ENCODE assay signal across 9 cellular contexts in the genomic region with DNA sequence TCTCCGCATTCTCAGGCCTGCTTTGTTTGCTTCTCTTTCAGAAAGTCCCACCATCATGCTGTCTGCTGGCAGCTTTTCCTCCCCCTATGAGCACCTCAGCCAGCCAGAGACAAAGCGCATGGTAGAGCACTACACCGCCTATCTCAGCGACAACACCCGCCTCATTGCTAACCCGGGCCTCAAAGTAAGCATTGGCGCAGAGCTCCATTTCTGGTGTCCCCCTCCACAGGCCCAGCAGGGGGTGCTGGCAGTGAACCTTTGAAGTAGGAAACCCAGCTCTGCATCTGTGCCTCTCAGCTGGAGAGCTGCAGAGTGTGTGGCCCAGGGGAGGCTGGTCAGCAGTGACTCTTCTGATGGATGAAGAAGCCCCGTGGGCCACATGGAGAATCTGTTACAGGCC.
A peak's percentile ranks its signal among the peaks of the same experiment; 100 is the strongest.
DNase-seq lines count a peak whose midpoint lies in the region; ATAC-seq, FAIRE-seq and TF ChIP-seq lines count a peak whose summit lies in the region.
"Had no signal": no experiment of that assay in that cellular context is flagged by ENCODE, and none has a peak within 500 bp of the region (broad histone marks: within the 10 kb centered on the region; RNA-seq: fewer than 3 reads in every experiment).

No MANE protein-coding gene starts in this region.

- RAD21 ChIA-PET in HCT116 (lab: Charles Lee; ENCODE audit: low non-redundant PET in 1 of 2, low total read pairs in 2 of 2, uncharacterized antibody in 2 of 2, unreplicated experiment in 2 of 2) = no interaction called here

- H3K4me1 ChIP-seq in HCT116 (ENCODE audit: control insufficient read depth in 1 of 2, insufficient read depth in 2 of 2, low read length in 2 of 2) = no peaks in the 10 kb centered on the region
- no peaks in the 10 kb centered on the region for H3K4me1 ChIP-seq in keratinocyte (ENCODE audit: control insufficient read depth, extremely low read depth, insufficient read depth, low read length)

- H2AFZ ChIP-seq in HCT116 (ENCODE audit: low read depth, low read length, poor library complexity, severe bottlenecking) (no peak overlapping the region), keratinocyte (ENCODE audit: control insufficient read depth, low read length) (no peak overlapping the region)

- H3K4me3 ChIP-seq in HCT116 (replicated peaks in 1 of 2; ENCODE audit: low read depth in 1 of 2, low read length in 2 of 2) = no peak overlapping the region
- H3K4me3 ChIP-seq in WERI-Rb-1 (ENCODE audit: low read depth, low read length) = no peak overlapping the region
- H3K4me3 ChIP-seq in keratinocyte (ENCODE audit: control insufficient read depth in 2 of 3, extremely low read depth in 1 of 3, insufficient read depth in 2 of 3, low read depth in 1 of 3, low read length in 3 of 3) = no peak overlapping the region

- H4K20me1 ChIP-seq in HCT116 (ENCODE audit: insufficient read depth) (no peaks in the 10 kb centered on the region), keratinocyte (ENCODE audit: control insufficient read depth, extremely low read depth, insufficient read depth, low read length) (no peaks in the 10 kb centered on the region)

- TF ChIP-seq RAD21 in HCT116 (IDR thresholded peaks at IDR 0.05; ENCODE audit: low read depth) = peak; percentile 27; the same call in 1 of the 2 replicates

- no TSS peak for BruUV-seq in HCT116 (replicated peaks; lab: Mats Ljungman, UMichigan)

- FAIRE-seq in keratinocyte (lab: Jason Lieb, UNC) = no peak

- H3K36me3 ChIP-seq in HCT116 (ENCODE audit: control insufficient read depth in 1 of 2, insufficient read depth in 2 of 2, low read length in 2 of 2) (no peaks in the 10 kb centered on the region), WERI-Rb-1 (peaks cover 5% of the 10 kb centered on the region; the same call in 1 of the 2 replicates), keratinocyte (ENCODE audit: control insufficient read depth in 2 of 2, extremely low read depth in 1 of 2, insufficient read depth in 2 of 2, low read length in 2 of 2) (no peaks in the 10 kb centered on the region)

- H3K9ac ChIP-seq in HCT116 (ENCODE audit: low read length) (no peak overlapping the region), keratinocyte (ENCODE audit: control insufficient read depth, extremely low read depth, insufficient read depth, low read length) (no peak overlapping the region)

- CTCF ChIA-PET in HCT116 (lab: Charles Lee) = interaction anchor here (0.7 to 1.3 kb wide), 8 partner anchors 8 to 396 kb away, joined by 3 to 6 read pairs (median 3); no protein-coding TSS in a partner anchor

- H3K9me2 ChIP-seq in HCT116 (ENCODE audit: insufficient read depth) = no peaks in the 10 kb centered on the region

- ATAC-seq in HCT116 (peak; percentile 74), GM19023 (IDR thresholded peaks at IDR 0.05; ENCODE audit: unreplicated experiment) (no peak)

- H3K4me2 ChIP-seq in HCT116 (ENCODE audit: low read length) (no peak overlapping the region), keratinocyte (ENCODE audit: control insufficient read depth, extremely low read depth, insufficient read depth, low read depth, low read length) (no peak overlapping the region)

- DNase-seq in EL (peak; percentile 9), HCT116 (ENCODE audit: low read depth, low spot score) (no peak), WERI-Rb-1 (peak; percentile 25), keratinocyte (ENCODE audit: low read depth, low spot score) (no peak), NCI-H2227 treated with DMSO at 0.1 percent for 48 hours (lab: John Stamatoyannopoulos, UW) (no peak), HPDE6-E6E7 (ENCODE audit: extremely low spot score) (no peak), activated gamma-delta T cell (lab: John Stamatoyannopoulos, UW) (no peak)
- DNase-seq: NCI-H2107 had no signal

- H3K9me3 ChIP-seq in HCT116 (ENCODE audit: control insufficient read depth in 1 of 2, insufficient read depth in 1 of 2, low read depth in 1 of 2, low read length in 2 of 2) = no peaks in the 10 kb centered on the region
- H3K9me3 ChIP-seq in WERI-Rb-1 (ENCODE audit: severe bottlenecking) = no peaks in the 10 kb centered on the region
- H3K9me3 ChIP-seq in keratinocyte (ENCODE audit: control insufficient read depth, low read depth, low read length) = no peaks in the 10 kb centered on the region

- H3K79me2 ChIP-seq in HCT116 (ENCODE audit: insufficient read depth, low read length) (no peaks in the 10 kb centered on the region), keratinocyte (ENCODE audit: control insufficient read depth, insufficient read depth, low read length) (no peaks in the 10 kb centered on the region)

- POLR2A ChIA-PET in HCT116 (lab: Charles Lee) = no interaction called here

- H3K27me3 ChIP-seq in HCT116 (ENCODE audit: insufficient read depth, low read length) (no peaks in the 10 kb centered on the region), WERI-Rb-1 (ENCODE audit: insufficient read depth, low read depth, severe bottlenecking) (no peaks in the 10 kb centered on the region), keratinocyte (ENCODE audit: control insufficient read depth, extremely low read depth, insufficient read depth, low read length) (no peaks in the 10 kb centered on the region)

- H3K27ac ChIP-seq in HCT116 (ENCODE audit: low read depth, low read length) (no peak overlapping the region), WERI-Rb-1 (no peak overlapping the region), keratinocyte (ENCODE audit: control insufficient read depth, insufficient read depth, low read length) (no peak overlapping the region)

- dilution Hi-C loops in keratinocyte (cut with MboI; ENCODE audit: extremely low pct_ligation_motif_present, low sequenced_read_pairs) = no loop called here

- H3K9me1 ChIP-seq in keratinocyte (ENCODE audit: control insufficient read depth, extremely low read depth, insufficient read depth, low read length) = no peaks in the 10 kb centered on the region

- intact Hi-C loops in HCT116 (cut with micrococcal nuclease) = no loop called here

- no peak for TF ChIP-seq POLR2A in HCT116 (IDR thresholded peaks at IDR 0.05; ENCODE audit: borderline replicate concordance, extremely low read depth, insufficient read depth, insufficient read length)

- TF ChIP-seq CTCF in HCT116 (IDR thresholded peaks at IDR 0.05 in 2 of 3, conservative IDR thresholded peaks at IDR 0.05 in 1 of 3; ENCODE audit: borderline replicate concordance in 1 of 3, insufficient read depth in 1 of 3, low read depth in 2 of 3, low read length in 2 of 3) = peak in 2 of 3 experiments; percentile 45 to 56; a peak in 4 of 6 replicates
- TF ChIP-seq CTCF in WERI-Rb-1 (IDR thresholded peaks at IDR 0.05; ENCODE audit: low read depth, low read length) = peak; percentile 38; the same call in 1 of the 2 replicates
- TF ChIP-seq CTCF in keratinocyte (optimal IDR thresholded peaks at IDR 0.05 in 1 of 3, IDR thresholded peaks at IDR 0.05 in 1 of 3, conservative IDR thresholded peaks at IDR 0.05 in 1 of 3; ENCODE audit: extremely low read depth in 1 of 3, insufficient read depth in 2 of 3, low read length in 3 of 3) = peak; percentile 11 to 34 (median 30)

TF ChIP-seq in HCT116, 20 proteins besides CTCF, POLR2A, EP300 and RAD21:
- no peak for TF ChIP-seq SP1 (IDR thresholded peaks at IDR 0.05; ENCODE audit: low read depth)
- TF ChIP-seq TCF7L2 (IDR thresholded peaks at IDR 0.05; ENCODE audit: borderline replicate concordance, extremely low read depth, insufficient read depth, insufficient read length) = peak; percentile 83

Comparison
In these comparisons a context has a peak if more than half of its experiments do, and no peak if none do; other contexts are left out.
1. DNase-seq: peak in EL (single experiment) and WERI-Rb-1 (single experiment); none in HCT116 (single experiment), keratinocyte (single experiment), NCI-H2227 treated with DMSO at 0.1 percent for 48 hours (single experiment), HPDE6-E6E7 (single experiment) and activated gamma-delta T cell (single experiment).
2. Peak in every context shown above with its lines, with median percentiles within 50 percentile points of each other: CTCF ChIP-seq.